Comparison of ENCODE assay signal across 20 cellular contexts in genomic region chr3:7146529-7146928, GRCh38.
DNase-seq lines count a peak whose midpoint lies in the region; ATAC-seq and TF ChIP-seq lines count a peak whose summit lies in the region.
"Had no signal": no experiment of that assay in that cellular context is flagged by ENCODE, and none has a peak within 500 bp of the region (broad histone marks: within the 10 kb centered on the region; RNA-seq: fewer than 3 reads in every experiment).

No MANE protein-coding gene starts in this region.

- no peaks in the 10 kb centered on the region for H3K4me1 Mint-ChIP-seq in HFFc6 (ENCODE audit: low read depth)
- H3K4me1 Mint-ChIP-seq: CD14-positive monocyte; CD4-positive, alpha-beta memory T cell; GM23338; IgD-negative memory B cell had no signal

- no peaks in the 10 kb centered on the region for H3K9me3 ChIP-seq in lower lobe of right lung
- no peaks in the 10 kb centered on the region for H3K9me3 ChIP-seq in thyroid gland
- H3K9me3 ChIP-seq: BLaER1 had no signal

- TF ChIP-seq CTCF in lower lobe of right lung (IDR thresholded peaks at IDR 0.05), result no peak
- no peak for TF ChIP-seq CTCF in thyroid gland (IDR thresholded peaks at IDR 0.05)
- TF ChIP-seq CTCF in HFFc6 (IDR thresholded peaks at IDR 0.05), result no peak

- peaks cover 39% of the 10 kb centered on the region for H3K9me3 Mint-ChIP-seq in HFFc6

- peak; percentile 12 for DNase-seq in DMS79 (lab: John Stamatoyannopoulos, UW)
- no peak for DNase-seq in DMS79 treated with DMSO at 0.1 percent for 48 hours (lab: John Stamatoyannopoulos, UW)
- no peak for DNase-seq in lower lobe of right lung
- peak; percentile 3 to 9 for DNase-seq in thyroid gland
- no peak for DNase-seq in HFFc6
- DNase-seq: 8988T; Calu3; CD4-positive, alpha-beta memory T cell; DND-41; EL; KBM-7 had no signal

- 32 to 44% methylated on average over 5 of the region's 5 CpGs for WGBS in thyroid gland, 2 donors

- H3K4me1 ChIP-seq in lower lobe of right lung, result no peaks in the 10 kb centered on the region
- peaks cover 5% of the 10 kb centered on the region in 2 donors for H3K4me1 ChIP-seq in thyroid gland
- H3K4me1 ChIP-seq: BLaER1 had no signal

- ATAC-seq in lower lobe of right lung (peak; percentile 72 to 78), GM21515 (IDR thresholded peaks at IDR 0.05; ENCODE audit: unreplicated experiment) (no peak), GM19023 (IDR thresholded peaks at IDR 0.05; ENCODE audit: unreplicated experiment) (no peak)
- ATAC-seq: GM12878, GM23338, HCT116, HepG2 had no signal

- H3K27ac ChIP-seq in lower lobe of right lung, result no peak overlapping the region
- H3K27ac ChIP-seq in thyroid gland, result peak overlapping the region in 2 of 3 donors; percentile 18 to 60
- H3K27ac ChIP-seq: BLaER1 had no signal

- no peak overlapping the region for H3K4me3 ChIP-seq in lower lobe of right lung
- H3K4me3 ChIP-seq in thyroid gland (replicated peaks in 1 of 3), result no peak overlapping the region
- H3K4me3 ChIP-seq: BLaER1, GM12878, GM23338 had no signal

- H3K27me3 ChIP-seq in lower lobe of right lung (ENCODE audit: low read depth) (no peaks in the 10 kb centered on the region), thyroid gland (no peaks in the 10 kb centered on the region)
- H3K27me3 ChIP-seq: BLaER1 had no signal

- no peak overlapping the region for H3K4me3 Mint-ChIP-seq in HFFc6
- H3K4me3 Mint-ChIP-seq: CD14-positive monocyte; CD4-positive, alpha-beta memory T cell; GM23338; IgD-negative memory B cell had no signal

- intact Hi-C loops in lower lobe of right lung (cut with DNase I), result no loop called here
- intact Hi-C loops in thyroid gland (cut with DNase I), result no loop called here

- TF ChIP-seq POLR2A in thyroid gland (IDR thresholded peaks at IDR 0.05), result no peak

- H3K36me3 ChIP-seq in lower lobe of right lung (no peaks in the 10 kb centered on the region), thyroid gland (no peaks in the 10 kb centered on the region)
- H3K36me3 ChIP-seq: BLaER1 had no signal

- H3K27ac Mint-ChIP-seq in HFFc6, result no peak overlapping the region
- H3K27ac Mint-ChIP-seq: CD14-positive monocyte; CD4-positive, alpha-beta memory T cell; GM23338 had no signal

- H3K27me3 Mint-ChIP-seq in HFFc6 (ENCODE audit: insufficient read depth), result peaks cover 1% of the 10 kb centered on the region; the same call in 1 of the 2 replicates
- H3K27me3 Mint-ChIP-seq: CD4-positive, alpha-beta memory T cell; IgD-negative memory B cell had no signal

- no peaks in the 10 kb centered on the region for H3K36me3 Mint-ChIP-seq in HFFc6 (ENCODE audit: low read depth)
- H3K36me3 Mint-ChIP-seq: CD14-positive monocyte; CD4-positive, alpha-beta memory T cell; IgD-negative memory B cell had no signal

Comparison
In these comparisons a context has a peak if more than half of its experiments do, and no peak if none do; other contexts are left out.
1. DNase-seq: peak in DMS79 (single experiment) and thyroid gland (2 of 2); none in DMS79 treated with DMSO at 0.1 percent for 48 hours (single experiment), lower lobe of right lung (single experiment) and HFFc6 (single experiment).
2. ATAC-seq: peak in lower lobe of right lung (2 of 2); none in GM21515 (single experiment) and GM19023 (single experiment).